Comparison of ENCODE assay signal across 9 cellular contexts in genomic region chr7:22709062-22709829, GRCh38. TPM values are rescaled to one million over a fixed set of nuclear protein-coding genes. Genes with fewer than 3 reads are reported as not detected.
DNase-seq lines count a peak whose midpoint lies in the region; ATAC-seq and TF ChIP-seq lines count a peak whose summit lies in the region.
"Not testable (repeated sequence)": the region's sequence is repeated elsewhere in the genome, so short reads cannot be mapped to it uniquely, and the experiment has no call there.
"Had no signal": no experiment of that assay in that cellular context is flagged by ENCODE, and none has a peak within 500 bp of the region (broad histone marks: within the 10 kb centered on the region; RNA-seq: fewer than 3 reads in every experiment).

No MANE protein-coding gene starts in this region.

- H3K4me1 Mint-ChIP-seq in CD8-positive, alpha-beta memory T cell = not testable (repeated sequence)
- peaks cover 11% of the 10 kb centered on the region for H3K4me1 Mint-ChIP-seq in dendritic cell treated with granulocyte-macrophage colony-stimulating factor and Interleukin-4, amounts not matched to agents 40 ng/mL and 50 ng/mL, for 4 days (ENCODE audit: low read depth)

- not testable (repeated sequence) for H3K36me3 ChIP-seq in CD8-positive, alpha-beta memory T cell (ENCODE audit: insufficient read depth, low read length); IMR-90 (ENCODE audit: control insufficient read depth, insufficient read depth, low read length); iPS-20b (ENCODE audit: insufficient read depth, low read depth, low read length); mesodermal cell (ENCODE audit: control insufficient read depth, insufficient read depth, low read length); spleen

- H2AK9ac ChIP-seq in IMR-90 (replicated peaks; ENCODE audit: low read depth, low read length, poor library complexity) = not testable (repeated sequence)

- H3K27me3 Mint-ChIP-seq in CD8-positive, alpha-beta memory T cell; dendritic cell treated with granulocyte-macrophage colony-stimulating factor and Interleukin-4, amounts not matched to agents 40 ng/mL and 50 ng/mL, for 4 days: not testable (repeated sequence)

- peak overlapping the region; percentile 64 for H3K27ac ChIP-seq in CD8-positive, alpha-beta memory T cell (ENCODE audit: low read depth, low read length)
- not testable (repeated sequence) for H3K27ac ChIP-seq in IMR-90 (ENCODE audit: insufficient read depth, low read length)
- peak overlapping the region; percentile 18 for H3K27ac ChIP-seq in iPS-20b (ENCODE audit: low read length)
- H3K27ac ChIP-seq in mesodermal cell (ENCODE audit: low read depth, low read length, severe bottlenecking) = peak overlapping the region; percentile 37
- H3K27ac ChIP-seq in spleen = peak overlapping the region in 7 of 8 donors; percentile 36 to 74 (median 47)

- 0 out of 2 replicates have a peak overlapping the region, but pooled peaks have one; percentile 23 for H3K23ac ChIP-seq in IMR-90 (ENCODE audit: low read depth, low read length)

- DNase-seq in CD8-positive, alpha-beta memory T cell; IMR-90; spleen: not testable (repeated sequence)

- not testable (repeated sequence) for H3K4me2 ChIP-seq in IMR-90 (ENCODE audit: low read depth, low read length)

- H3K27me3 ChIP-seq in CD8-positive, alpha-beta memory T cell (ENCODE audit: insufficient read depth, low read length, poor library complexity, severe bottlenecking); IMR-90 (ENCODE audit: control insufficient read depth, insufficient read depth, low read length); iPS-20b (ENCODE audit: insufficient read depth, low read length); spleen (replicated peaks in 1 of 7): not testable (repeated sequence)

- not testable (repeated sequence) for H3K36me3 Mint-ChIP-seq in CD8-positive, alpha-beta memory T cell; dendritic cell treated with granulocyte-macrophage colony-stimulating factor and Interleukin-4, amounts not matched to agents 40 ng/mL and 50 ng/mL, for 4 days (ENCODE audit: low read depth)

- H4K5ac ChIP-seq in IMR-90 (ENCODE audit: low read depth, low read length) = not testable (repeated sequence)

- peak overlapping the region; percentile 85; the same call in 1 of the 3 replicates for H2BK15ac ChIP-seq in IMR-90 (ENCODE audit: low read depth, low read length)

- dilution Hi-C loops in IMR-90 (cut with HindIII; ENCODE audit: low sequenced_read_pairs, unreplicated experiment) = not testable (repeated sequence)

- TF ChIP-seq POLR2A in IMR-90 (IDR thresholded peaks at IDR 0.05; ENCODE audit: low read depth, low read length); spleen (IDR thresholded peaks at IDR 0.05): not testable (repeated sequence)

- not testable (repeated sequence) for H3K79me1 ChIP-seq in IMR-90 (ENCODE audit: low read depth in 1 of 2, low read length in 2 of 2)

- not testable (repeated sequence) for H3K9me3 Mint-ChIP-seq in CD8-positive, alpha-beta memory T cell; dendritic cell treated with granulocyte-macrophage colony-stimulating factor and Interleukin-4, amounts not matched to agents 40 ng/mL and 50 ng/mL, for 4 days

- H3K14ac ChIP-seq in IMR-90 (replicated peaks; ENCODE audit: low read depth, low read length) = not testable (repeated sequence)

- peak overlapping the region; percentile 47; the same call in 1 of the 2 replicates for H4K91ac ChIP-seq in IMR-90 (ENCODE audit: insufficient read depth, low read depth, low read length)

- not testable (repeated sequence) for H3K9ac ChIP-seq in IMR-90 (ENCODE audit: low read depth, low read length)
- peak overlapping the region; percentile 10; the same call in 1 of the 2 replicates for H3K9ac ChIP-seq in iPS-20b (ENCODE audit: low read depth, low read length)

- not testable (repeated sequence) for H3K4me3 Mint-ChIP-seq in CD8-positive, alpha-beta memory T cell; dendritic cell treated with granulocyte-macrophage colony-stimulating factor and Interleukin-4, amounts not matched to agents 40 ng/mL and 50 ng/mL, for 4 days

- not testable (repeated sequence) for H3K18ac ChIP-seq in IMR-90 (ENCODE audit: low read depth, low read length)

- not testable (repeated sequence) for BruUV-seq in IMR-90 (replicated peaks; lab: Mats Ljungman, UMichigan)

- peak; percentile 18 for ATAC-seq in GM19351 (IDR thresholded peaks at IDR 0.05; ENCODE audit: unreplicated experiment)
- not testable (repeated sequence) for ATAC-seq in IMR-90 (ENCODE audit: low read depth)
- peak; percentile 28; the same call in 1 of the 3 replicates for ATAC-seq in SK-N-SH treated with all-trans-retinoic acid at 6 μM for 48 hours

- H3K9me3 ChIP-seq in CD8-positive, alpha-beta memory T cell (ENCODE audit: low read length); IMR-90 (ENCODE audit: control insufficient read depth, insufficient read depth, low read length); iPS-20b (ENCODE audit: insufficient read depth, low read depth, low read length); mesodermal cell (ENCODE audit: control insufficient read depth, low read length); spleen: not testable (repeated sequence)

- H2BK5ac ChIP-seq in IMR-90 (ENCODE audit: low read depth, low read length, poor library complexity, severe bottlenecking) = not testable (repeated sequence)

- CTCF ChIA-PET in CD8-positive, alpha-beta memory T cell (lab: Charles Lee); IMR-90 (lab: Yijun Ruan, JAX): not testable (repeated sequence)

- not testable (repeated sequence) for H3K4me3 ChIP-seq in CD8-positive, alpha-beta memory T cell (ENCODE audit: low read length); IMR-90 (ENCODE audit: insufficient read depth, low read depth, low read length); iPS-20b (ENCODE audit: low read length); mesodermal cell (ENCODE audit: extremely low read depth, insufficient read depth, low read length, poor library complexity, severe bottlenecking); spleen

- not testable (repeated sequence) for H3K27ac Mint-ChIP-seq in CD8-positive, alpha-beta memory T cell
- peak overlapping the region; percentile 31 for H3K27ac Mint-ChIP-seq in dendritic cell treated with granulocyte-macrophage colony-stimulating factor and Interleukin-4, amounts not matched to agents 40 ng/mL and 50 ng/mL, for 4 days

- not testable (repeated sequence) for TF ChIP-seq RAD21 in IMR-90 (IDR thresholded peaks at IDR 0.05; ENCODE audit: low read length)

- POLR2A ChIA-PET in CD8-positive, alpha-beta memory T cell (lab: Charles Lee); IMR-90 (lab: Charles Lee; ENCODE audit: unreplicated experiment): not testable (repeated sequence)

- not testable (repeated sequence) for H2BK120ac ChIP-seq in IMR-90 (ENCODE audit: low read depth, low read length)

- WGBS in IMR-90 (ENCODE audit: extremely low coverage in 2 of 2, insufficient read length in 1 of 2), 2 experiments = 97% methylated on average over 6 of the region's 14 CpGs; no CpG with 5 or more reads in 1 of the 2 experiments
- 65 to 73% methylated on average over 8 to 12 of the region's 14 CpGs for WGBS in mesodermal cell (ENCODE audit: insufficient coverage in 2 of 2), 2 experiments
- 86 to 91% (median 87%) methylated on average over 11 to 12 of the region's 14 CpGs for WGBS in spleen, 5 donors

- TF ChIP-seq CTCF in IMR-90 (conservative IDR thresholded peaks at IDR 0.05; ENCODE audit: low read depth, low read length); spleen (IDR thresholded peaks at IDR 0.05 in 8 of 11, conservative IDR thresholded peaks at IDR 0.05 in 3 of 11): not testable (repeated sequence)

- H3K9me1 ChIP-seq in IMR-90 (ENCODE audit: insufficient read depth, low read length) = not testable (repeated sequence)

- H3K56ac ChIP-seq in IMR-90 (ENCODE audit: extremely low read depth, insufficient read depth, low read length) = not testable (repeated sequence)

- peak overlapping the region; percentile 70; the same call in 1 of the 2 replicates for H2AK5ac ChIP-seq in IMR-90 (ENCODE audit: low read depth, low read length)

- not testable (repeated sequence) for H4K20me1 ChIP-seq in IMR-90 (ENCODE audit: insufficient read depth, low read length)

- in situ Hi-C loops in IMR-90 (cut with MboI; ENCODE audit: low sequenced_read_pairs) = not testable (repeated sequence)

- not testable (repeated sequence) for H3K4ac ChIP-seq in IMR-90 (ENCODE audit: low read depth, low read length)

- H2BK20ac ChIP-seq in IMR-90 (ENCODE audit: low read depth, low read length) = not testable (repeated sequence)

- H4K8ac ChIP-seq in IMR-90 (ENCODE audit: low read depth in 2 of 2, low read length in 2 of 2) = not testable (repeated sequence)

- not testable (repeated sequence) for H3K4me1 ChIP-seq in CD8-positive, alpha-beta memory T cell (ENCODE audit: insufficient read depth, low read length); IMR-90 (ENCODE audit: control insufficient read depth, insufficient read depth, low read length); iPS-20b (ENCODE audit: insufficient read depth, low read length); mesodermal cell (ENCODE audit: control insufficient read depth, insufficient read depth, low read length, poor library complexity, severe bottlenecking)
- H3K4me1 ChIP-seq in spleen = peaks cover 0 to 18% (median 0%) of the 10 kb centered on the region in 6 donors

- H2AFZ ChIP-seq in IMR-90 (replicated peaks; ENCODE audit: low read length, poor library complexity) = peak overlapping the region; percentile 18

- intact Hi-C loops in IMR-90 (cut with micrococcal nuclease); dendritic cell treated with granulocyte-macrophage colony-stimulating factor and Interleukin-4, amounts not matched to agents 40 ng/mL and 50 ng/mL, for 4 days (cut with micrococcal nuclease); spleen (cut with DNase I; ENCODE audit: low total_unique reads): not testable (repeated sequence)

RNA-seq across cellular contexts. Expression of gene IL6, which starts 17.8 kb away (rescaled TPM):
- 1 to 10 TPM in 1 of 2 experiments, under 1 TPM in 1; 0.72 to 1.7 TPM for total RNA-seq in CD8-positive, alpha-beta memory T cell
- not detected for polyA plus RNA-seq in CD8-positive, alpha-beta memory T cell
- total RNA-seq in IMR-90 (2012; rRNA removed) (15.2 and 18.3 TPM in 2 replicates), spleen (10 to 100 TPM in 1 of 7 donors, 1 to 10 TPM in 6; 1.8 to 11.8 (median 3.9) TPM)
- polyA plus RNA-seq in IMR-90 (2012; rRNA removed) (45.2 and 50.8 TPM in 2 replicates), spleen (1 to 10 TPM; 3.5 to 7.8 (median 5.4) TPM)
- polyA plus RNA-seq in IMR-90 (2012; cell fraction: cytosol; rRNA removed) = 52.3 and 73.8 TPM in 2 replicates
- 136 and 310 TPM in 2 replicates for polyA plus RNA-seq in IMR-90 (2012; cell fraction: nucleus; rRNA removed; ENCODE audit: low replicate concordance)
- polyA plus RNA-seq in mesodermal cell (2013, experiment 1 of 2) = 4.7 TPM
- 5.2 TPM for polyA plus RNA-seq in mesodermal cell (2013, experiment 2 of 2)
- total RNA-seq: LHCN-M2 had no signal
